Comparison of ENCODE assay signal across 18 cellular contexts in the genomic region with DNA sequence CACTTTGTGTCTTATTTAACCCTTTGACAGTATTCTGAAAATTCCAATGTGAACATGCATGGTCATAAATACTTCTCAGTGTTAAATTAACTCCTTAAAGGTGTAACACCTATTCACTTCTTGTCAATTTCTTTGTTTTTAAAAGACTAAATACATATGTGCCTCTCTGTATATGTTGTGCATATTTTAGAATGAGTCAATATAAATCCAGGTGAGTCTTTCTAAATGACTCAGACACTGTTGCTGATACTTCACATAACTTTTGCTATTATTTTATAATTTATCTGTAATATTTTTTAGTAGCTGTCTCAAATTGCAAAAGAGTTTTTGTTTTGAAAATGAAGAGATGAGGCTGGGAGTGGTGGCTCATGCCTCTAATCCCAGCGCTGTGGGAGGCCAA.
"Had no signal": no experiment of that assay in that cellular context is flagged by ENCODE, and none has a peak within 500 bp of the region (broad histone marks: within the 10 kb centered on the region; RNA-seq: fewer than 3 reads in every experiment).

No MANE protein-coding gene starts in this region.

- H3K27ac Mint-ChIP-seq: memory B cell, mesothelial cell of epicardium, natural killer cell, type B pancreatic cell had no signal

- H3K9me3 Mint-ChIP-seq: memory B cell, mesothelial cell of epicardium, natural killer cell, type B pancreatic cell had no signal

- H3K4me3 ChIP-seq: dorsolateral prefrontal cortex, heart left ventricle, ovary, suprapubic skin, thyroid gland had no signal

- H3K27me3 Mint-ChIP-seq: type B pancreatic cell had no signal

- H3K36me3 ChIP-seq: heart left ventricle, ovary, suprapubic skin, thyroid gland had no signal

- H3K27me3 ChIP-seq: dorsolateral prefrontal cortex, heart left ventricle, ovary, suprapubic skin, thyroid gland had no signal

- H3K36me3 Mint-ChIP-seq: memory B cell, natural killer cell, type B pancreatic cell had no signal

- H3K4me3 Mint-ChIP-seq: memory B cell, mesothelial cell of epicardium, natural killer cell, neural crest cell, type B pancreatic cell had no signal

- DNase-seq: cortex of kidney; dorsolateral prefrontal cortex; effector CD8-positive, alpha-beta T cell; heart left ventricle; hypothalamus; natural killer cell; ovary; right cardiac atrium; small intestine; stimulated activated CD4-positive, alpha-beta T cell treated with anti-CD3 and anti-CD28 coated beads, Interleukin-12 subunit alpha, Interleukin-12 subunit beta, amount 100 ng/mL, for 4 hours; stimulated activated naive CD4-positive, alpha-beta T cell treated with Interleukin-2 at 50 U/mL for 16 hours; thyroid gland had no signal

- H3K9me3 ChIP-seq: ovary, suprapubic skin, thyroid gland had no signal

- H3K4me1 ChIP-seq: heart left ventricle had no signal

- H3K4me1 Mint-ChIP-seq: memory B cell, natural killer cell, neural crest cell had no signal

- H3K27ac ChIP-seq: dorsolateral prefrontal cortex, heart left ventricle, ovary, suprapubic skin, thyroid gland had no signal

- ATAC-seq: heart left ventricle, left lobe of liver, natural killer cell had no signal
